13 cellular contexts compared by ENCODE assay signal in the genomic region with DNA sequence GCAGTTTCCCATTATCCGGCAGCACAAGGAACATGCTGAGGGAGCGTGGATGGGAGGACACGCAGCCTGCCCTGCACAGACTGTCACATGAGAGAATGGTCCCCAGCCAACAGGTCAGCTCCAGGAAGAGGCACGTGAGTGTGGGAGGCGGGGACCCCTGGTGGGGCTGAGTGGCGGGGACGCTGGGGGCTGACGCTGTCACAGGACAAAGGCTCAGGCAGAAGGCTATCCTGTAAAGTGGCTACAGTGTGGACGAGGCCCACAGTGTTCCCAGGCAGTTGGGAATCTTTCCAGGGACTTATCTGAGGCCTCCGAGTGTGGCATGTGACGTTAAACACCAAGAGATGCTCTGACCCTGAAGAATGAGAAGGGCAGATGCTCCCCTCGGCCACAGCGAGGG. TPM values are rescaled to one million over a fixed set of nuclear protein-coding genes. Genes with fewer than 3 reads are reported as not detected.
DNase-seq lines count a peak whose midpoint lies in the region; ATAC-seq and TF ChIP-seq lines count a peak whose summit lies in the region.
"Had no signal": no experiment of that assay in that cellular context is flagged by ENCODE, and none has a peak within 500 bp of the region (broad histone marks: within the 10 kb centered on the region; RNA-seq: fewer than 3 reads in every experiment).

No MANE protein-coding gene starts in this region.

- peak overlapping the region; percentile 31 for H3K27ac ChIP-seq in right cardiac atrium (ENCODE audit: low read length)
- H3K27ac ChIP-seq in sigmoid colon = no peak overlapping the region
- H3K27ac ChIP-seq: colonic mucosa, ovary, Peyer's patch had no signal

- ATAC-seq in T-cell (replicated peaks in 1 of 4) (no peak), right cardiac atrium (peak; percentile 85 to 90)

- no peak for TF ChIP-seq EP300 in sigmoid colon (IDR thresholded peaks at IDR 0.05)

- H3K27ac Mint-ChIP-seq in T-cell = peak overlapping the region; percentile 30 to 46
- H3K27ac Mint-ChIP-seq: type B pancreatic cell had no signal

- POLR2A ChIA-PET in T-cell (lab: Charles Lee) = interaction anchor here in 1 of 2 donors (0.6 kb wide), 1 partner anchor 639 kb away, joined by 4 read pairs; no protein-coding TSS in a partner anchor

- 47% methylated on average over 13 of the region's 13 CpGs for whole genome bisulfite sequencing in right cardiac atrium
- 88 to 89% methylated on average over 13 of the region's 13 CpGs for WGBS in sigmoid colon, 2 donors

- H3K4me1 ChIP-seq in right cardiac atrium (ENCODE audit: control insufficient read depth, insufficient read depth, low read length) = no peaks in the 10 kb centered on the region
- peaks cover 0 to 13% (median 3%) of the 10 kb centered on the region in 4 donors for H3K4me1 ChIP-seq in sigmoid colon
- H3K4me1 ChIP-seq: colonic mucosa had no signal

- H3K4me3 ChIP-seq in right cardiac atrium (ENCODE audit: low read length) = no peak overlapping the region
- H3K4me3 ChIP-seq in sigmoid colon = no peak overlapping the region
- H3K4me3 ChIP-seq: colonic mucosa, ovary, Peyer's patch had no signal

- no peaks in the 10 kb centered on the region for H3K9me3 ChIP-seq in right cardiac atrium (ENCODE audit: control insufficient read depth, low read length)
- no peaks in the 10 kb centered on the region for H3K9me3 ChIP-seq in sigmoid colon
- H3K9me3 ChIP-seq: colonic mucosa, ovary, Peyer's patch had no signal

- no peaks in the 10 kb centered on the region for H3K27me3 Mint-ChIP-seq in T-cell
- H3K27me3 Mint-ChIP-seq: type B pancreatic cell had no signal

- peaks cover 39 to 52% (median 47%) of the 10 kb centered on the region in 3 donors for H3K4me1 Mint-ChIP-seq in T-cell

- no peak for DNase-seq in T-cell
- DNase-seq in right cardiac atrium = peak; percentile 69 to 85 (median 83)
- no peak for DNase-seq in dedifferentiated amniotic fluid mesenchymal stem cell (ENCODE audit: extremely low spot score)
- DNase-seq in sigmoid colon = no peak
- DNase-seq in GF-D8 (lab: John Stamatoyannopoulos, UW) = no peak
- DNase-seq: colonic mucosa, mammary epithelial cell, NCI-H1092, ovary, Peyer's patch had no signal

- CTCF ChIA-PET in T-cell (lab: Charles Lee) = interaction anchor here (1.5 to 8.0 kb wide), 3 partner anchors 30 to 101 kb away, joined by 5 to 67 read pairs (median 7); a partner anchor contains a TSS

- intact Hi-C loops in right cardiac atrium (cut with DNase I) = loop anchor here in 1 of 4 donors (10.0 kb wide), 2 partner anchors 88 to 398 kb away; no protein-coding TSS in a partner anchor
- intact Hi-C loops in sigmoid colon (cut with DNase I) = loop anchor here (2.0 kb wide), 1 partner anchor 100 kb away; a partner anchor contains a TSS

- H3K4me3 Mint-ChIP-seq in T-cell = no peak overlapping the region
- H3K4me3 Mint-ChIP-seq: type B pancreatic cell had no signal

- no peaks in the 10 kb centered on the region for H3K9me3 Mint-ChIP-seq in T-cell
- H3K9me3 Mint-ChIP-seq: type B pancreatic cell had no signal

- TF ChIP-seq POLR2A in sigmoid colon (IDR thresholded peaks at IDR 0.05) = no peak

- H3K36me3 Mint-ChIP-seq in T-cell = peaks cover 55% of the 10 kb centered on the region

- H3K36me3 ChIP-seq in sigmoid colon = peaks cover 44 to 96% (median 50%) of the 10 kb centered on the region in 4 donors

- TF ChIP-seq CTCF in GM12872 (IDR thresholded peaks at IDR 0.05; ENCODE audit: insufficient read depth, low read depth, low read length) (0 out of 3 replicates have a peak, but pooled peaks have one; percentile 16), sigmoid colon (IDR thresholded peaks at IDR 0.05) (no peak)

- H3K27me3 ChIP-seq in right cardiac atrium (ENCODE audit: control insufficient read depth, insufficient read depth) (no peaks in the 10 kb centered on the region), sigmoid colon (no peaks in the 10 kb centered on the region)
- H3K27me3 ChIP-seq: colonic mucosa, ovary, Peyer's patch had no signal

RNA-seq across cellular contexts. Expression of a gene that starts 30.4 kb away (rescaled TPM):
- total RNA-seq in T-cell = 100 to 1,000 TPM; 122 to 142 (median 131) TPM
- 100 to 1,000 TPM in 2 of 4 donors, 10 to 100 TPM in 2; 88.1 to 112 (median 102) TPM for total RNA-seq in right cardiac atrium
- 59.3 TPM for polyA plus RNA-seq in right cardiac atrium
- 10 to 100 TPM; 69.3 to 83.6 (median 79.3) TPM for total RNA-seq in sigmoid colon
- 10 to 100 TPM; 13.6 to 48.7 (median 23.4) TPM for polyA plus RNA-seq in sigmoid colon

RNA-seq across cellular contexts. Expression of a gene that starts 43.8 kb away (rescaled TPM):
- total RNA-seq in T-cell (not detected), right cardiac atrium (under 1 TPM in 2 of 4 donors, not detected in 2; 0.21 to 0.29 TPM), sigmoid colon (not detected)
- polyA plus RNA-seq in right cardiac atrium (not detected), sigmoid colon (not detected)
- total RNA-seq: colonic mucosa, fibroblast of lung, mammary epithelial cell, Peyer's patch had no signal
- polyA plus RNA-seq: fibroblast of lung, mammary epithelial cell had no signal

RNA-seq across cellular contexts. Expression of a gene that starts 58.6 kb away (rescaled TPM):
- 10 to 100 TPM; 11.9 to 23.5 (median 20.4) TPM for total RNA-seq in T-cell
- total RNA-seq in right cardiac atrium = 10 to 100 TPM; 19.8 to 34.8 (median 26.5) TPM
- 15.0 TPM for polyA plus RNA-seq in right cardiac atrium
- total RNA-seq in sigmoid colon = 10 to 100 TPM; 11.4 to 27.8 (median 18.4) TPM
- polyA plus RNA-seq in sigmoid colon = 1 to 10 TPM; 5.3 to 7.9 (median 6.6) TPM

RNA-seq across cellular contexts. Expression of a gene that starts 58.8 kb away (rescaled TPM):
- total RNA-seq in T-cell (under 1 TPM in 2 of 5 donors, not detected in 3; 0.16 to 0.32 TPM), right cardiac atrium (under 1 TPM in 2 of 4 donors, not detected in 2; 0.14 to 0.28 TPM), sigmoid colon (under 1 TPM in 1 of 4 donors, not detected in 3; 0.36 TPM)
- polyA plus RNA-seq in right cardiac atrium (0.68 TPM), sigmoid colon (under 1 TPM in 1 of 3 donors, not detected in 2; 0.15 TPM)
- total RNA-seq: fibroblast of lung, Peyer's patch had no signal
- polyA plus RNA-seq: fibroblast of lung, mammary epithelial cell had no signal

Comparison
In these comparisons a context has a peak if more than half of its experiments do, and no peak if none do; other contexts are left out.
1. ATAC-seq: peak in right cardiac atrium (2 of 2); none in T-cell (0 of 4).
2. DNase-seq: peak in right cardiac atrium (3 of 3); none in T-cell (0 of 34), dedifferentiated amniotic fluid mesenchymal stem cell (single experiment), sigmoid colon (single experiment) and GF-D8 (single experiment).